In the genomic region with DNA sequence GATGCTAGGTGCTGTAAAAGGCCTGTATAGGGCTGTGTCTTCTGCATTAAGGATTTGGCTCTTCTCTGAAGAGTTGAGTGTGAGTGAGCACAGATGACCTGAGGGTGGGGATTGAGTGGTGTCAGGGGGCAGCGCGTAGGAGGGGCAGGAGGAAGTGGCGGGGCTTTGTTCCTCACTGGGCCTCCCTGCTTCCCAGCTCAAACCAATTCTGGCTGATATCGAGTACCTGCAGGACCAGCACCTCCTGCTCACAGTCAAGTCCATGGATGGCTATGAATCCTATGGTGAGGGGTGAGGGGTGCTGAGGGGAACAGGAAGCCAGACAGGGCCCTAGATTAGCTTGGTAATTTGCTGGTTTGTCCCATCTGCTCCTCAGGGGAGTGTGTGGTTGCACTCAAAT, we compare ENCODE assay signal across 29 cellular contexts. TPM values are rescaled to one million over a fixed set of nuclear protein-coding genes. Genes with fewer than 3 reads are reported as not detected.
A peak's percentile ranks its signal among the peaks of the same experiment; 100 is the strongest.
DNase-seq lines count a peak whose midpoint lies in the region; ATAC-seq and TF ChIP-seq lines count a peak whose summit lies in the region.
"Had no signal": no experiment of that assay in that cellular context is flagged by ENCODE, and none has a peak within 500 bp of the region (broad histone marks: within the 10 kb centered on the region; RNA-seq: fewer than 3 reads in every experiment).

No MANE protein-coding gene starts in this region.

- ATAC-seq in activated naive CD8-positive, alpha-beta T cell treated with anti-CD3 and anti-CD28 coated beads, Interleukin-2, amount 50 U/mL, for 24 hours, result no peak
- ATAC-seq in T-helper 17 cell (no peak), GM21737 (IDR thresholded peaks at IDR 0.05; ENCODE audit: unreplicated experiment) (no peak)
- ATAC-seq: activated CD4-positive, alpha-beta T cell treated with anti-CD3 and anti-CD28 coated beads for 36 hours; pancreas had no signal

- H3K4me3 Mint-ChIP-seq in activated naive CD8-positive, alpha-beta T cell treated with anti-CD3 and anti-CD28 coated beads, Interleukin-2, amount 50 U/mL, for 24 hours, result no peak overlapping the region
- H3K4me3 Mint-ChIP-seq in activated naive CD8-positive, alpha-beta T cell treated with anti-CD3 and anti-CD28 coated beads for 36 hours, result no peak overlapping the region
- H3K4me3 Mint-ChIP-seq in T-helper 17 cell (no peak overlapping the region), type B pancreatic cell (no peak overlapping the region)
- H3K4me3 Mint-ChIP-seq: activated CD4-positive, alpha-beta T cell treated with anti-CD3 and anti-CD28 coated beads for 36 hours; activated naive CD8-positive, alpha-beta T cell treated with anti-CD3 and anti-CD28 coated beads, Interleukin-2, amount 10 ng/mL, durations not matched to agents 7 days and 5 days; immature natural killer cell; T-helper 2 cell treated with Interferon-gamma antibody and Interleukin-4, amounts not matched to agents 5 μg/mL and 100 μg/mL, for 36 hours had no signal

- peaks cover 11% of the 10 kb centered on the region for H3K27me3 Mint-ChIP-seq in activated naive CD8-positive, alpha-beta T cell treated with anti-CD3 and anti-CD28 coated beads, Interleukin-2, amount 50 U/mL, for 24 hours
- peaks cover 10% of the 10 kb centered on the region for H3K27me3 Mint-ChIP-seq in activated naive CD8-positive, alpha-beta T cell treated with anti-CD3 and anti-CD28 coated beads for 36 hours
- H3K27me3 Mint-ChIP-seq in T-helper 17 cell, result peaks cover 5% of the 10 kb centered on the region
- H3K27me3 Mint-ChIP-seq in type B pancreatic cell, result peaks cover 10% of the 10 kb centered on the region

- H3K27ac Mint-ChIP-seq in activated naive CD8-positive, alpha-beta T cell treated with anti-CD3 and anti-CD28 coated beads, Interleukin-2, amount 50 U/mL, for 24 hours, result peak overlapping the region; percentile 48
- no peak overlapping the region for H3K27ac Mint-ChIP-seq in activated naive CD8-positive, alpha-beta T cell treated with anti-CD3 and anti-CD28 coated beads for 36 hours
- H3K27ac Mint-ChIP-seq in T-helper 17 cell, result peak overlapping the region; percentile 79
- H3K27ac Mint-ChIP-seq in type B pancreatic cell, result no peak overlapping the region
- H3K27ac Mint-ChIP-seq: activated CD4-positive, alpha-beta T cell treated with anti-CD3 and anti-CD28 coated beads for 36 hours; activated naive CD8-positive, alpha-beta T cell treated with anti-CD3 and anti-CD28 coated beads, Interleukin-2, amount 10 ng/mL, durations not matched to agents 7 days and 5 days; T-helper 2 cell treated with Interferon-gamma antibody and Interleukin-4, amounts not matched to agents 5 μg/mL and 100 μg/mL, for 36 hours had no signal

- H3K4me1 Mint-ChIP-seq in activated naive CD8-positive, alpha-beta T cell treated with anti-CD3 and anti-CD28 coated beads, Interleukin-2, amount 50 U/mL, for 24 hours, result peaks cover 10% of the 10 kb centered on the region
- peaks cover 7% of the 10 kb centered on the region for H3K4me1 Mint-ChIP-seq in activated naive CD8-positive, alpha-beta T cell treated with anti-CD3 and anti-CD28 coated beads for 36 hours
- H3K4me1 Mint-ChIP-seq in T-helper 17 cell, result peaks cover 10% of the 10 kb centered on the region
- peaks cover 12% of the 10 kb centered on the region for H3K4me1 Mint-ChIP-seq in type B pancreatic cell (ENCODE audit: unreplicated experiment)

- peaks cover 8% of the 10 kb centered on the region for H3K36me3 Mint-ChIP-seq in activated naive CD8-positive, alpha-beta T cell treated with anti-CD3 and anti-CD28 coated beads, Interleukin-2, amount 50 U/mL, for 24 hours (ENCODE audit: low read depth)
- peaks cover 9% of the 10 kb centered on the region for H3K36me3 Mint-ChIP-seq in activated naive CD8-positive, alpha-beta T cell treated with anti-CD3 and anti-CD28 coated beads for 36 hours
- H3K36me3 Mint-ChIP-seq in T-helper 17 cell (ENCODE audit: low read depth) (peaks cover 12% of the 10 kb centered on the region), type B pancreatic cell (peaks cover 27% of the 10 kb centered on the region)

- no peaks in the 10 kb centered on the region for H3K9me3 ChIP-seq in T-helper 17 cell (ENCODE audit: control insufficient read depth, low read length, poor library complexity, severe bottlenecking)
- H3K9me3 ChIP-seq: BLaER1, pancreas had no signal

- no peak for TF ChIP-seq CTCF in type B pancreatic cell (conservative IDR thresholded peaks at IDR 0.05)

- no peaks in the 10 kb centered on the region for H3K9me3 Mint-ChIP-seq in activated naive CD8-positive, alpha-beta T cell treated with anti-CD3 and anti-CD28 coated beads, Interleukin-2, amount 50 U/mL, for 24 hours
- H3K9me3 Mint-ChIP-seq in activated naive CD8-positive, alpha-beta T cell treated with anti-CD3 and anti-CD28 coated beads for 36 hours, result no peaks in the 10 kb centered on the region
- H3K9me3 Mint-ChIP-seq in type B pancreatic cell, result no peaks in the 10 kb centered on the region
- H3K9me3 Mint-ChIP-seq: activated naive CD8-positive, alpha-beta T cell treated with anti-CD3 and anti-CD28 coated beads, Interleukin-2, amount 10 ng/mL, durations not matched to agents 7 days and 5 days; immature natural killer cell; T-helper 2 cell treated with Interferon-gamma antibody and Interleukin-4, amounts not matched to agents 5 μg/mL and 100 μg/mL, for 36 hours had no signal

- DNase-seq in activated naive CD8-positive, alpha-beta T cell treated with anti-CD3 and anti-CD28 coated beads, Interleukin-2, amount 50 U/mL, for 24 hours, result no peak
- no peak for DNase-seq in activated naive CD8-positive, alpha-beta T cell treated with anti-CD3 and anti-CD28 coated beads for 36 hours
- DNase-seq in T-helper 17 cell (no peak), mesenteric fat pad (ENCODE audit: low spot score) (peak; percentile 49), type B pancreatic cell (ENCODE audit: extremely low spot score, unreplicated experiment) (peak; percentile 53), NOMO-1 (lab: John Stamatoyannopoulos, UW; ENCODE audit: unreplicated experiment in 2 of 2) (no peak)
- DNase-seq in stimulated activated CD4-positive, alpha-beta T cell treated with anti-CD3 and anti-CD28 coated beads, Interleukin-15, amount 100 ng/mL, for 24 hours, result no peak
- DNase-seq: ACHN; activated CD4-positive, alpha-beta T cell treated with anti-CD3 and anti-CD28 coated beads for 36 hours; activated naive CD8-positive, alpha-beta T cell treated with anti-CD3 and anti-CD28 coated beads, Interleukin-2, amount 10 ng/mL, durations not matched to agents 7 days and 5 days; caudate nucleus; dermis blood vessel endothelial cell; DND-41; hypothalamus; immature natural killer cell; NCI-H1048; NCI-H1694; retina; substantia nigra had no signal

RNA-seq across cellular contexts. Expression of a gene that starts 9.1 kb away (rescaled TPM):
- total RNA-seq in activated naive CD8-positive, alpha-beta T cell treated with anti-CD3 and anti-CD28 coated beads for 36 hours, result not detected
- not detected for total RNA-seq in T-helper 17 cell
- not detected for total RNA-seq in mesenteric fat pad
- 2.8 and 3.0 TPM in 2 replicates for total RNA-seq in type B pancreatic cell (ENCODE audit: low replicate concordance)
- total RNA-seq: activated CD4-positive, alpha-beta T cell treated with anti-CD3 and anti-CD28 coated beads for 36 hours; activated CD8-positive, alpha-beta memory T cell treated with anti-CD3 and anti-CD28 coated beads for 36 hours; activated naive CD8-positive, alpha-beta T cell treated with anti-CD3 and anti-CD28 coated beads, Interleukin-2, amount 10 ng/mL, durations not matched to agents 7 days and 5 days; dermis blood vessel endothelial cell; fibroblast of lung; NCI-H460; OCI-LY7; smooth muscle cell; ureter had no signal

RNA-seq across cellular contexts. Expression of a gene that starts 10.4 kb away (rescaled TPM):
- total RNA-seq in activated naive CD8-positive, alpha-beta T cell treated with anti-CD3 and anti-CD28 coated beads for 36 hours, result 10 to 100 TPM; 69.5 to 71.2 TPM
- total RNA-seq in T-helper 17 cell, result 100 to 1,000 TPM; 102 to 108 TPM
- total RNA-seq in mesenteric fat pad, result 107 TPM
- 179 and 231 TPM in 2 replicates for total RNA-seq in type B pancreatic cell (ENCODE audit: low replicate concordance)

RNA-seq across cellular contexts. Expression of a gene that starts 18.3 kb away (rescaled TPM):
- total RNA-seq in activated naive CD8-positive, alpha-beta T cell treated with anti-CD3 and anti-CD28 coated beads for 36 hours, result not detected
- total RNA-seq in T-helper 17 cell (not detected), mesenteric fat pad (77.3 TPM), type B pancreatic cell (ENCODE audit: low replicate concordance) (not detected in 2 replicates)
- total RNA-seq: activated CD4-positive, alpha-beta T cell treated with anti-CD3 and anti-CD28 coated beads for 36 hours; activated CD8-positive, alpha-beta memory T cell treated with anti-CD3 and anti-CD28 coated beads for 36 hours; dermis blood vessel endothelial cell; fibroblast of lung; NCI-H460; smooth muscle cell had no signal

RNA-seq across cellular contexts. Expression of a gene that starts 43.0 kb away (rescaled TPM):
- total RNA-seq in activated naive CD8-positive, alpha-beta T cell treated with anti-CD3 and anti-CD28 coated beads for 36 hours, result not detected
- not detected for total RNA-seq in T-helper 17 cell
- total RNA-seq in mesenteric fat pad, result 0.32 TPM
- total RNA-seq in type B pancreatic cell (ENCODE audit: low replicate concordance), result 2.7 and 6.7 TPM in 2 replicates
- total RNA-seq: activated CD4-positive, alpha-beta T cell treated with anti-CD3 and anti-CD28 coated beads for 36 hours; activated CD8-positive, alpha-beta memory T cell treated with anti-CD3 and anti-CD28 coated beads for 36 hours; activated naive CD8-positive, alpha-beta T cell treated with anti-CD3 and anti-CD28 coated beads, Interleukin-2, amount 10 ng/mL, durations not matched to agents 7 days and 5 days; fibroblast of lung; NCI-H460; OCI-LY7 had no signal

Comparison
In these comparisons a context has a peak if more than half of its experiments do, and no peak if none do; other contexts are left out.
1. H3K27ac Mint-ChIP-seq: peak in activated naive CD8-positive, alpha-beta T cell treated with anti-CD3 and anti-CD28 coated beads, Interleukin-2, amount 50 U/mL, for 24 hours (single experiment) and T-helper 17 cell (single experiment); none in activated naive CD8-positive, alpha-beta T cell treated with anti-CD3 and anti-CD28 coated beads for 36 hours (single experiment) and type B pancreatic cell (single experiment).
2. DNase-seq: peak in mesenteric fat pad (single experiment) and type B pancreatic cell (single experiment); none in activated naive CD8-positive, alpha-beta T cell treated with anti-CD3 and anti-CD28 coated beads, Interleukin-2, amount 50 U/mL, for 24 hours (single experiment), activated naive CD8-positive, alpha-beta T cell treated with anti-CD3 and anti-CD28 coated beads for 36 hours (single experiment), T-helper 17 cell (0 of 3), NOMO-1 (0 of 2) and stimulated activated CD4-positive, alpha-beta T cell treated with anti-CD3 and anti-CD28 coated beads, Interleukin-15, amount 100 ng/mL, for 24 hours (single experiment).
3. RNA of a gene that starts 18.3 kb away (total RNA-seq): 77.3 TPM in mesenteric fat pad (single experiment); not detected in T-helper 17 cell, not detected in activated naive CD8-positive, alpha-beta T cell treated with anti-CD3 and anti-CD28 coated beads for 36 hours and not detected in type B pancreatic cell; every median in the first group is over 10 times any median in the second.